In the genomic region with DNA sequence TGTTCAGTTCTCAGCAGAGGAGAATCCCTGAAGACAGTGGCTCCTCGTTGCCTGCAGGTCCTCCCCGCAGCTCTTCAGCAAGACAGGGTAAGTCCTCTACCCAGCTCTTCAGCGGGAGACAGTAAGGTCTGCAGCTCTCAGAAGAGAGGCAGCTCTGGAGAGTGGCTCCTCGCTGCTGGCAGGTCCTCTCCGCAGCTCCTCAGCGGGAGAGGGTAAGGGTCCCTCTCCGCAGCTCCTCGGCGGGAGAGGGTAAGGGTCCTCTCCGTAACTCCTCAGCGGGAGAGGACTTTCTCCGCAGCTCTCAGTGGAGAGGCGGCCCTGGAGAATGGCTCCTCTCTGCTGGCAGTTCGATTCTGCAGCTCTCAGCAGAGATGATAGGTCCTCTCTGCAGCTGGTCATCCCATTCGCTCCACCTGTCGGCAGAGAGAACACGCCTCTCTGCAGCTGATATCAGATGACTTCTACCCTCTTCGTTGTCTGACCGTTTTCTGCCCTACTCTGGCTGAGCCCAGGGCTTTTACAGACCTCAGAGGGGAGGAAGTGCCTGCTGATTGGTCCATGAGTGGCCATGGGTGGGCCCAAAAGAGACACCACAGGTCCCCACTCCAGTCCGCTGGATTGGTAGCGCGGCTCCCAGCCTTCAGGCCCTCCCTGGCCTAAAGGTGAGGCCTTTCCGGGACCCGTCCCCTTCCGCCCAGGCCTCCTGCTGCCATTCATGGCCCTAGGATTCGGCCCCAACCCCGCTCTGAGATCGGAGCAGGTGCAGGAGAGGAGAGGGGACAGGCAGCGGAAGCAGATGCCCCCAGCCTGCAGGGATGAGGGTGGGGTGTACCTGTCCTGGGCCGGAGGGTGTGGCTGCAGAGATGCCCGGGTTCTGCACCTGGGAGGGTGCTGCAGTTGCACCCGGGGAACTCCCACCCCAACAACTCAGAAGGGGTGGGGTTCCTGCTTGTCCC, we compare ENCODE assay signal across 1 cellular context.
TF ChIP-seq lines count a peak whose summit lies in the region.

No MANE protein-coding gene starts in this region.

TF ChIP-seq in HepG2, 621 proteins besides CTCF, POLR2A, EP300 and RAD21 (continued from another document and continues in another):
- TF ChIP-seq, protein P1, sequence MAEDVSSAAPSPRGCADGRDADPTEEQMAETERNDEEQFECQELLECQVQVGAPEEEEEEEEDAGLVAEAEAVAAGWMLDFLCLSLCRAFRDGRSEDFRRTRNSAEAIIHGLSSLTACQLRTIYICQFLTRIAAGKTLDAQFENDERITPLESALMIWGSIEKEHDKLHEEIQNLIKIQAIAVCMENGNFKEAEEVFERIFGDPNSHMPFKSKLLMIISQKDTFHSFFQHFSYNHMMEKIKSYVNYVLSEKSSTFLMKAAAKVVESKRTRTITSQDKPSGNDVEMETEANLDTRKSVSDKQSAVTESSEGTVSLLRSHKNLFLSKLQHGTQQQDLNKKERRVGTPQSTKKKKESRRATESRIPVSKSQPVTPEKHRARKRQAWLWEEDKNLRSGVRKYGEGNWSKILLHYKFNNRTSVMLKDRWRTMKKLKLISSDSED (CRISPR knock-in tag; IDR thresholded peaks at IDR 0.05), result no peak
- TF ChIP-seq NFYC (CRISPR knock-in tag; IDR thresholded peaks at IDR 0.05) (peak; percentile 80), ZNF605 (CRISPR knock-in tag; IDR thresholded peaks at IDR 0.05) (peak; percentile 78; the same call in 1 of the 2 replicates), ZMAT3 (CRISPR knock-in tag; conservative IDR thresholded peaks at IDR 0.05) (0 out of 2 replicates have a peak, but pooled peaks have one; percentile 39), ZNF616 (CRISPR knock-in tag; IDR thresholded peaks at IDR 0.05; ENCODE audit: low read depth) (no peak), SP4 (CRISPR knock-in tag; IDR thresholded peaks at IDR 0.05) (peak; percentile 77), ISL2 (CRISPR knock-in tag; IDR thresholded peaks at IDR 0.05) (no peak), FOXA3 (CRISPR knock-in tag; IDR thresholded peaks at IDR 0.05) (no peak; the same call in 1 of the 2 replicates), RBAK (CRISPR knock-in tag; IDR thresholded peaks at IDR 0.05) (no peak; the same call in 1 of the 2 replicates), ZNF350 (CRISPR knock-in tag; IDR thresholded peaks at IDR 0.05; ENCODE audit: borderline replicate concordance, low read depth) (0 out of 2 replicates have a peak, but pooled peaks have one; percentile 16), ZMYM3 (CRISPR knock-in tag; IDR thresholded peaks at IDR 0.05) (peak; percentile 50; the same call in 1 of the 2 replicates), KDM5B (CRISPR knock-in tag; IDR thresholded peaks at IDR 0.05; ENCODE audit: borderline replicate concordance) (peak; percentile 95), TAF15 (IDR thresholded peaks at IDR 0.05; ENCODE audit: low read depth, low read length, poor library complexity, severe bottlenecking) (no peak), ZNF563 (CRISPR knock-in tag; IDR thresholded peaks at IDR 0.05) (no peak), ZNF205 (CRISPR knock-in tag; IDR thresholded peaks at IDR 0.05) (peak; percentile 61; the same call in 1 of the 2 replicates), HDAC6 (IDR thresholded peaks at IDR 0.05; ENCODE audit: low read depth, low read length) (no peak), ZSCAN30 (CRISPR knock-in tag; IDR thresholded peaks at IDR 0.05) (no peak), GATAD2A (CRISPR knock-in tag; IDR thresholded peaks at IDR 0.05) (0 out of 2 replicates have a peak, but pooled peaks have one; percentile 32), CBX1 (IDR thresholded peaks at IDR 0.05; ENCODE audit: low read depth) (no peak), ZNF501 (CRISPR knock-in tag; IDR thresholded peaks at IDR 0.05) (peak; percentile 80), ZNF263 (CRISPR knock-in tag; IDR thresholded peaks at IDR 0.05) (peak; percentile 92), PHF5A (CRISPR knock-in tag; IDR thresholded peaks at IDR 0.05; ENCODE audit: low read depth, unreplicated experiment) (no peak), ZNF878 (CRISPR knock-in tag; IDR thresholded peaks at IDR 0.05) (no peak), ZNF10 (CRISPR knock-in tag; IDR thresholded peaks at IDR 0.05; ENCODE audit: borderline replicate concordance, low read depth) (no peak), MTA1 (CRISPR knock-in tag; IDR thresholded peaks at IDR 0.05; ENCODE audit: borderline replicate concordance) (0 out of 2 replicates have a peak, but pooled peaks have one; percentile 55)
- TF ChIP-seq, protein P2, sequence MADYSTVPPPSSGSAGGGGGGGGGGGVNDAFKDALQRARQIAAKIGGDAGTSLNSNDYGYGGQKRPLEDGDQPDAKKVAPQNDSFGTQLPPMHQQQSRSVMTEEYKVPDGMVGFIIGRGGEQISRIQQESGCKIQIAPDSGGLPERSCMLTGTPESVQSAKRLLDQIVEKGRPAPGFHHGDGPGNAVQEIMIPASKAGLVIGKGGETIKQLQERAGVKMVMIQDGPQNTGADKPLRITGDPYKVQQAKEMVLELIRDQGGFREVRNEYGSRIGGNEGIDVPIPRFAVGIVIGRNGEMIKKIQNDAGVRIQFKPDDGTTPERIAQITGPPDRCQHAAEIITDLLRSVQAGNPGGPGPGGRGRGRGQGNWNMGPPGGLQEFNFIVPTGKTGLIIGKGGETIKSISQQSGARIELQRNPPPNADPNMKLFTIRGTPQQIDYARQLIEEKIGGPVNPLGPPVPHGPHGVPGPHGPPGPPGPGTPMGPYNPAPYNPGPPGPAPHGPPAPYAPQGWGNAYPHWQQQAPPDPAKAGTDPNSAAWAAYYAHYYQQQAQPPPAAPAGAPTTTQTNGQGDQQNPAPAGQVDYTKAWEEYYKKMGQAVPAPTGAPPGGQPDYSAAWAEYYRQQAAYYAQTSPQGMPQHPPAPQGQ (CRISPR knock-in tag; IDR thresholded peaks at IDR 0.05; ENCODE audit: borderline replicate concordance), result no peak
- TF ChIP-seq, protein P3, sequence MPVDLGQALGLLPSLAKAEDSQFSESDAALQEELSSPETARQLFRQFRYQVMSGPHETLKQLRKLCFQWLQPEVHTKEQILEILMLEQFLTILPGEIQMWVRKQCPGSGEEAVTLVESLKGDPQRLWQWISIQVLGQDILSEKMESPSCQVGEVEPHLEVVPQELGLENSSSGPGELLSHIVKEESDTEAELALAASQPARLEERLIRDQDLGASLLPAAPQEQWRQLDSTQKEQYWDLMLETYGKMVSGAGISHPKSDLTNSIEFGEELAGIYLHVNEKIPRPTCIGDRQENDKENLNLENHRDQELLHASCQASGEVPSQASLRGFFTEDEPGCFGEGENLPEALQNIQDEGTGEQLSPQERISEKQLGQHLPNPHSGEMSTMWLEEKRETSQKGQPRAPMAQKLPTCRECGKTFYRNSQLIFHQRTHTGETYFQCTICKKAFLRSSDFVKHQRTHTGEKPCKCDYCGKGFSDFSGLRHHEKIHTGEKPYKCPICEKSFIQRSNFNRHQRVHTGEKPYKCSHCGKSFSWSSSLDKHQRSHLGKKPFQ (CRISPR knock-in tag; IDR thresholded peaks at IDR 0.05; ENCODE audit: insufficient replicate concordance), result no peak
- TF ChIP-seq, protein P4, sequence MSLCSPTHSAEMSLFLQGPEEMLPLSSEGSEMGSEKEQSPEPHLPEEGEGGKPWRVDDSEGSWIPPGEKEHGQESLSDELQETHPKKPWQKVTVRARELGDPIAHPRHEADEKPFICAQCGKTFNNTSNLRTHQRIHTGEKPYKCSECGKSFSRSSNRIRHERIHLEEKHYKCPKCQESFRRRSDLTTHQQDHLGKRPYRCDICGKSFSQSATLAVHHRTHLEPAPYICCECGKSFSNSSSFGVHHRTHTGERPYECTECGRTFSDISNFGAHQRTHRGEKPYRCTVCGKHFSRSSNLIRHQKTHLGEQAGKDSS (CRISPR knock-in tag; IDR thresholded peaks at IDR 0.05; ENCODE audit: borderline replicate concordance, low read depth), result no peak
- TF ChIP-seq, protein P5, sequence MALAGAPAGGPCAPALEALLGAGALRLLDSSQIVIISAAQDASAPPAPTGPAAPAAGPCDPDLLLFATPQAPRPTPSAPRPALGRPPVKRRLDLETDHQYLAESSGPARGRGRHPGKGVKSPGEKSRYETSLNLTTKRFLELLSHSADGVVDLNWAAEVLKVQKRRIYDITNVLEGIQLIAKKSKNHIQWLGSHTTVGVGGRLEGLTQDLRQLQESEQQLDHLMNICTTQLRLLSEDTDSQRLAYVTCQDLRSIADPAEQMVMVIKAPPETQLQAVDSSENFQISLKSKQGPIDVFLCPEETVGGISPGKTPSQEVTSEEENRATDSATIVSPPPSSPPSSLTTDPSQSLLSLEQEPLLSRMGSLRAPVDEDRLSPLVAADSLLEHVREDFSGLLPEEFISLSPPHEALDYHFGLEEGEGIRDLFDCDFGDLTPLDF (CRISPR knock-in tag; IDR thresholded peaks at IDR 0.05), result no peak
- TF ChIP-seq, protein P6, sequence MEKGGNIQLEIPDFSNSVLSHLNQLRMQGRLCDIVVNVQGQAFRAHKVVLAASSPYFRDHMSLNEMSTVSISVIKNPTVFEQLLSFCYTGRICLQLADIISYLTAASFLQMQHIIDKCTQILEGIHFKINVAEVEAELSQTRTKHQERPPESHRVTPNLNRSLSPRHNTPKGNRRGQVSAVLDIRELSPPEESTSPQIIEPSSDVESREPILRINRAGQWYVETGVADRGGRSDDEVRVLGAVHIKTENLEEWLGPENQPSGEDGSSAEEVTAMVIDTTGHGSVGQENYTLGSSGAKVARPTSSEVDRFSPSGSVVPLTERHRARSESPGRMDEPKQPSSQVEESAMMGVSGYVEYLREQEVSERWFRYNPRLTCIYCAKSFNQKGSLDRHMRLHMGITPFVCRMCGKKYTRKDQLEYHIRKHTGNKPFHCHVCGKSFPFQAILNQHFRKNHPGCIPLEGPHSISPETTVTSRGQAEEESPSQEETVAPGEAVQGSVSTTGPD (CRISPR knock-in tag; IDR thresholded peaks at IDR 0.05), result no peak
- TF ChIP-seq, protein P7, sequence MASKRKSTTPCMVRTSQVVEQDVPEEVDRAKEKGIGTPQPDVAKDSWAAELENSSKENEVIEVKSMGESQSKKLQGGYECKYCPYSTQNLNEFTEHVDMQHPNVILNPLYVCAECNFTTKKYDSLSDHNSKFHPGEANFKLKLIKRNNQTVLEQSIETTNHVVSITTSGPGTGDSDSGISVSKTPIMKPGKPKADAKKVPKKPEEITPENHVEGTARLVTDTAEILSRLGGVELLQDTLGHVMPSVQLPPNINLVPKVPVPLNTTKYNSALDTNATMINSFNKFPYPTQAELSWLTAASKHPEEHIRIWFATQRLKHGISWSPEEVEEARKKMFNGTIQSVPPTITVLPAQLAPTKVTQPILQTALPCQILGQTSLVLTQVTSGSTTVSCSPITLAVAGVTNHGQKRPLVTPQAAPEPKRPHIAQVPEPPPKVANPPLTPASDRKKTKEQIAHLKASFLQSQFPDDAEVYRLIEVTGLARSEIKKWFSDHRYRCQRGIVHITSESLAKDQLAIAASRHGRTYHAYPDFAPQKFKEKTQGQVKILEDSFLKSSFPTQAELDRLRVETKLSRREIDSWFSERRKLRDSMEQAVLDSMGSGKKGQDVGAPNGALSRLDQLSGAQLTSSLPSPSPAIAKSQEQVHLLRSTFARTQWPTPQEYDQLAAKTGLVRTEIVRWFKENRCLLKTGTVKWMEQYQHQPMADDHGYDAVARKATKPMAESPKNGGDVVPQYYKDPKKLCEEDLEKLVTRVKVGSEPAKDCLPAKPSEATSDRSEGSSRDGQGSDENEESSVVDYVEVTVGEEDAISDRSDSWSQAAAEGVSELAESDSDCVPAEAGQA (IDR thresholded peaks at IDR 0.05; ENCODE audit: low read depth), result no peak
- TF ChIP-seq, protein P7 (CRISPR knock-in tag; IDR thresholded peaks at IDR 0.05; ENCODE audit: borderline replicate concordance), result no peak
- TF ChIP-seq, protein P8, sequence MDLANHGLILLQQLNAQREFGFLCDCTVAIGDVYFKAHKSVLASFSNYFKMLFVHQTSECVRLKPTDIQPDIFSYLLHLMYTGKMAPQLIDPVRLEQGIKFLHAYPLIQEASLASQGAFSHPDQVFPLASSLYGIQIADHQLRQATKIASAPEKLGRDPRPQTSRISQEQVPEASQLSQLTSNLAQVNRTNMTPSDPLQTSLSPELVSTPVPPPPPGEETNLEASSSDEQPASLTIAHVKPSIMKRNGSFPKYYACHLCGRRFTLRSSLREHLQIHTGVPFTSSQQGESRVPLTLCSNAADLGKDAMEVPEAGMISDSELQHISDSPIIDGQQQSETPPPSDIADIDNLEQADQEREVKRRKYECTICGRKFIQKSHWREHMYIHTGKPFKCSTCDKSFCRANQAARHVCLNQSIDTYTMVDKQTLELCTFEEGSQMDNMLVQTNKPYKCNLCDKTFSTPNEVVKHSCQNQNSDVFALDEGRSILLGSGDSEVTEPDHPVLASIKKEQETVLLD (CRISPR knock-in tag; IDR thresholded peaks at IDR 0.05; ENCODE audit: low read depth), result peak; percentile 12; the same call in 1 of the 2 replicates
- TF ChIP-seq, protein P9, sequence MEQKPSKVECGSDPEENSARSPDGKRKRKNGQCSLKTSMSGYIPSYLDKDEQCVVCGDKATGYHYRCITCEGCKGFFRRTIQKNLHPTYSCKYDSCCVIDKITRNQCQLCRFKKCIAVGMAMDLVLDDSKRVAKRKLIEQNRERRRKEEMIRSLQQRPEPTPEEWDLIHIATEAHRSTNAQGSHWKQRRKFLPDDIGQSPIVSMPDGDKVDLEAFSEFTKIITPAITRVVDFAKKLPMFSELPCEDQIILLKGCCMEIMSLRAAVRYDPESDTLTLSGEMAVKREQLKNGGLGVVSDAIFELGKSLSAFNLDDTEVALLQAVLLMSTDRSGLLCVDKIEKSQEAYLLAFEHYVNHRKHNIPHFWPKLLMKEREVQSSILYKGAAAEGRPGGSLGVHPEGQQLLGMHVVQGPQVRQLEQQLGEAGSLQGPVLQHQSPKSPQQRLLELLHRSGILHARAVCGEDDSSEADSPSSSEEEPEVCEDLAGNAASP (CRISPR knock-in tag; IDR thresholded peaks at IDR 0.05; ENCODE audit: borderline replicate concordance), result 0 out of 2 replicates have a peak, but pooled peaks have one; percentile 34
